In genomic region chr7:139452948-139453672, GRCh38 we compare ENCODE assay signal across 15 cellular contexts. TPM values are rescaled to one million over a fixed set of nuclear protein-coding genes. Genes with fewer than 3 reads are reported as not detected.
DNase-seq lines count a peak whose midpoint lies in the region; ATAC-seq, FAIRE-seq and TF ChIP-seq lines count a peak whose summit lies in the region.
"Had no signal": no experiment of that assay in that cellular context is flagged by ENCODE, and none has a peak within 500 bp of the region (broad histone marks: within the 10 kb centered on the region; RNA-seq: fewer than 3 reads in every experiment).

No MANE protein-coding gene starts in this region.

- H3K4me3 ChIP-seq in AG04449 (ENCODE audit: low read depth, low read length) (no peak overlapping the region), H7 (ENCODE audit: insufficient read depth, low read depth, low read length) (no peak overlapping the region), astrocyte (ENCODE audit: insufficient read depth, low read depth, low read length) (no peak overlapping the region)
- H3K4me3 ChIP-seq: testis had no signal

- peak overlapping the region; percentile 37 for H3K4me2 ChIP-seq in astrocyte (ENCODE audit: low read length)

- H3K9ac ChIP-seq in astrocyte (ENCODE audit: low read length), result peak overlapping the region; percentile 24

- H3K79me2 ChIP-seq in astrocyte (ENCODE audit: insufficient read depth, low read length), result no peaks in the 10 kb centered on the region

- no peak for FAIRE-seq in astrocyte (lab: Jason Lieb, UNC)

- no peak overlapping the region for H3K4me3 Mint-ChIP-seq in astrocyte (ENCODE audit: unreplicated experiment)
- H3K4me3 Mint-ChIP-seq: activated T-cell treated with anti-CD3 and anti-CD28 coated beads, Interleukin-2, amount 50 U/mL, for 4 hours had no signal

- peak overlapping the region; percentile 30 for H2AFZ ChIP-seq in astrocyte (ENCODE audit: low read depth, low read length)

- H3K4me1 ChIP-seq in astrocyte (ENCODE audit: insufficient read depth, low read length), result peaks cover 29% of the 10 kb centered on the region
- H3K4me1 ChIP-seq: testis had no signal

- POLR2A ChIA-PET in AG04449 (lab: Yijun Ruan, JAX), result no interaction called here

- peaks cover 9% of the 10 kb centered on the region for H3K4me1 Mint-ChIP-seq in astrocyte (ENCODE audit: low read depth, unreplicated experiment)

- peak; percentile 4 for TF ChIP-seq CTCF in AG04449 (IDR thresholded peaks at IDR 0.05; ENCODE audit: insufficient read depth, low read length, missing control alignments)
- peak; percentile 22 for TF ChIP-seq CTCF in astrocyte (IDR thresholded peaks at IDR 0.05; ENCODE audit: insufficient read depth, low read depth, low read length)

- peak overlapping the region; percentile 69 for H3K27ac ChIP-seq in astrocyte (ENCODE audit: low read depth, low read length)
- H3K27ac ChIP-seq: epithelial cell of prostate, testis had no signal

- H3K36me3 Mint-ChIP-seq in astrocyte (ENCODE audit: low read depth, unreplicated experiment), result no peaks in the 10 kb centered on the region

- no peak overlapping the region for H3K27ac Mint-ChIP-seq in astrocyte (ENCODE audit: unreplicated experiment)

- H4K20me1 ChIP-seq in astrocyte (ENCODE audit: insufficient read depth, low read length), result no peaks in the 10 kb centered on the region

- DNase-seq in AG04449 (ENCODE audit: low read depth, low spot score) (no peak), H7 (peak; percentile 74), astrocyte (ENCODE audit: low read depth) (peak; percentile 85), iPS-NIHi7 (ENCODE audit: extremely low spot score) (peak; percentile 38), NCI-H1436 (lab: John Stamatoyannopoulos, UW) (no peak), foreskin melanocyte (no peak)
- DNase-seq: activated CD4-positive, alpha-beta T cell treated with anti-CD3 and anti-CD28 coated beads for 1 hour; activated T-cell treated with anti-CD3 and anti-CD28 coated beads, Interleukin-2, amount 50 U/mL, for 4 hours; NCI-H187 treated with DMSO at 0.1 percent for 48 hours; NK-92 treated with Interleukin-12 subunit alpha and Interleukin-12 subunit beta, amount 100 ng/mL, for 24 hours; testis had no signal

- H3K36me3 ChIP-seq in H7 (replicated peaks; ENCODE audit: control insufficient read depth, insufficient read depth, low read length), result no peaks in the 10 kb centered on the region
- H3K36me3 ChIP-seq in astrocyte (ENCODE audit: insufficient read depth, low read length), result no peaks in the 10 kb centered on the region

- H3K9me3 Mint-ChIP-seq in astrocyte (ENCODE audit: unreplicated experiment), result no peaks in the 10 kb centered on the region
- H3K9me3 Mint-ChIP-seq: activated T-cell treated with anti-CD3 and anti-CD28 coated beads, Interleukin-2, amount 50 U/mL, for 4 hours had no signal

- ATAC-seq in GM18502 (IDR thresholded peaks at IDR 0.05; ENCODE audit: poor library complexity, unreplicated experiment) (no peak), GM19467 (IDR thresholded peaks at IDR 0.05; ENCODE audit: unreplicated experiment) (no peak)
- ATAC-seq: activated T-cell treated with anti-CD3 and anti-CD28 coated beads, Interleukin-2, amount 50 U/mL, for 4 hours had no signal

- H3K9me3 ChIP-seq in astrocyte (ENCODE audit: insufficient read depth, low read depth, low read length), result no peaks in the 10 kb centered on the region
- H3K9me3 ChIP-seq: testis had no signal

- H3K27me3 Mint-ChIP-seq in astrocyte (ENCODE audit: low read depth, unreplicated experiment), result no peaks in the 10 kb centered on the region

- H3K27me3 ChIP-seq in H7 (ENCODE audit: control insufficient read depth, insufficient read depth, low read length), result no peaks in the 10 kb centered on the region
- no peaks in the 10 kb centered on the region for H3K27me3 ChIP-seq in astrocyte (ENCODE audit: insufficient read depth, low read length)
- H3K27me3 ChIP-seq: testis had no signal

- CTCF ChIA-PET in AG04449 (lab: Yijun Ruan, JAX), result interaction anchor here (1.2 kb wide), 1 partner anchor 19 kb away, joined by 10 read pairs; no protein-coding TSS in a partner anchor

RNA-seq across cellular contexts. Expression of gene KLRG2, which starts 30.4 kb away (rescaled TPM):
- 9.2 and 11.5 TPM in 2 replicates for total RNA-seq in H7 (2014; rRNA removed; shearing (Covaris generic))
- total RNA-seq in astrocyte, result 0.22 and 0.43 TPM in 2 replicates
- total RNA-seq: skeletal muscle tissue had no signal

Comparison
In these comparisons a context has a peak if more than half of its experiments do, and no peak if none do; other contexts are left out.
1. DNase-seq: peak in H7 (single experiment), astrocyte (single experiment) and iPS-NIHi7 (single experiment); none in AG04449 (single experiment), NCI-H1436 (single experiment) and foreskin melanocyte (single experiment).